ENCODE assay signal across 24 cellular contexts in genomic region chr5:12367973-12368372, GRCh38.
"Had no signal": no experiment of that assay in that cellular context is flagged by ENCODE, and none has a peak within 500 bp of the region (broad histone marks: within the 10 kb centered on the region; RNA-seq: fewer than 3 reads in every experiment).

No MANE protein-coding gene starts in this region.

- H3K9me3 ChIP-seq: colonic mucosa, esophagus muscularis mucosa, esophagus squamous epithelium, gastrocnemius medialis, gastroesophageal sphincter had no signal

- H3K27ac ChIP-seq: colonic mucosa, coronary artery, dorsolateral prefrontal cortex, epithelial cell of prostate, esophagus muscularis mucosa, esophagus squamous epithelium, foreskin keratinocyte, gastrocnemius medialis, gastroesophageal sphincter, heart left ventricle, heart right ventricle had no signal

- H3K27ac Mint-ChIP-seq: dendritic cell treated with granulocyte-macrophage colony-stimulating factor and Interleukin-4, amounts not matched to agents 40 ng/mL and 50 ng/mL, for 4 days; effector memory CD8-positive, alpha-beta T cell; endodermal cell had no signal

- DNase-seq: colonic mucosa; cortex of kidney; dermis blood vessel endothelial cell; effector CD4-positive, alpha-beta T cell; effector CD8-positive, alpha-beta T cell; effector memory CD4-positive, alpha-beta T cell; effector memory CD8-positive, alpha-beta T cell; endodermal cell; erythroblast; esophagus squamous epithelium; foreskin fibroblast; foreskin keratinocyte; foreskin melanocyte; gastrocnemius medialis; glutamatergic neuron; head of caudate nucleus; heart left ventricle; heart right ventricle had no signal

- H3K4me3 ChIP-seq: colonic mucosa, coronary artery, dorsolateral prefrontal cortex, esophagus muscularis mucosa, esophagus squamous epithelium, gastrocnemius medialis, gastroesophageal sphincter, heart left ventricle, heart right ventricle had no signal

- H3K27me3 ChIP-seq: colonic mucosa, dorsolateral prefrontal cortex, esophagus muscularis mucosa, esophagus squamous epithelium, foreskin keratinocyte, gastrocnemius medialis, gastroesophageal sphincter, heart left ventricle, heart right ventricle had no signal

- H3K27me3 Mint-ChIP-seq: dendritic cell treated with granulocyte-macrophage colony-stimulating factor and Interleukin-4, amounts not matched to agents 40 ng/mL and 50 ng/mL, for 4 days; effector memory CD8-positive, alpha-beta T cell had no signal

- H3K9me3 Mint-ChIP-seq: dendritic cell treated with granulocyte-macrophage colony-stimulating factor and Interleukin-4, amounts not matched to agents 40 ng/mL and 50 ng/mL, for 4 days had no signal

- H3K4me3 Mint-ChIP-seq: dendritic cell treated with granulocyte-macrophage colony-stimulating factor and Interleukin-4, amounts not matched to agents 40 ng/mL and 50 ng/mL, for 4 days; effector memory CD8-positive, alpha-beta T cell; endodermal cell had no signal

- H3K36me3 ChIP-seq: colonic mucosa, esophagus muscularis mucosa, esophagus squamous epithelium, gastrocnemius medialis, gastroesophageal sphincter, heart left ventricle, heart right ventricle had no signal

- H3K4me1 ChIP-seq: colonic mucosa, esophagus muscularis mucosa, esophagus squamous epithelium, foreskin keratinocyte, gastrocnemius medialis, gastroesophageal sphincter, heart left ventricle, heart right ventricle had no signal
